1 cellular context compared by ENCODE assay signal in the genomic region with DNA sequence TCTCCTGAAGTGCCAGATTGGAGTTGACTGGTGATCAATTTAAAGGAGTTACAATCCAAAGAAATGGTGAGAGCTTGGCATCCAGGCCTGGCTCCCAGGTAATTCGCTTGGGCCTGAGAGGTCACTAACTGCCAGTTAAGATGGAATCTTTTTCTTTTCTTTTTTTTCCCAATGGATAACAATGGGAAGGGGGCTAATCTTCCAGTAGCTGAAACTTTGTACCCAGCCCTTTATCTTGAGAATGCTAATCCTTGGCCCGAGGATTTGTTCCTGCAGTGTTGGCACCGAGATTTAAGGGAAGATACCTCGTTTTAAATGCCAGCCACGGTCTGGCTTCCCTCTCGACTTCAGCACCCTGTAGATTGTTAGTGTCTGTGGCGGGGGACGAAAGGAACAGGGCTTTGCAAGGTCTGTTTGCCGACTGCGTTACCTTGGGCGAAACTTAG.
TF ChIP-seq lines count a peak whose summit lies in the region.

No MANE protein-coding gene starts in this region.

TF ChIP-seq in HCT116, 20 proteins besides CTCF, POLR2A, EP300 and RAD21 (continued from another document):
- TF ChIP-seq, protein P1, sequence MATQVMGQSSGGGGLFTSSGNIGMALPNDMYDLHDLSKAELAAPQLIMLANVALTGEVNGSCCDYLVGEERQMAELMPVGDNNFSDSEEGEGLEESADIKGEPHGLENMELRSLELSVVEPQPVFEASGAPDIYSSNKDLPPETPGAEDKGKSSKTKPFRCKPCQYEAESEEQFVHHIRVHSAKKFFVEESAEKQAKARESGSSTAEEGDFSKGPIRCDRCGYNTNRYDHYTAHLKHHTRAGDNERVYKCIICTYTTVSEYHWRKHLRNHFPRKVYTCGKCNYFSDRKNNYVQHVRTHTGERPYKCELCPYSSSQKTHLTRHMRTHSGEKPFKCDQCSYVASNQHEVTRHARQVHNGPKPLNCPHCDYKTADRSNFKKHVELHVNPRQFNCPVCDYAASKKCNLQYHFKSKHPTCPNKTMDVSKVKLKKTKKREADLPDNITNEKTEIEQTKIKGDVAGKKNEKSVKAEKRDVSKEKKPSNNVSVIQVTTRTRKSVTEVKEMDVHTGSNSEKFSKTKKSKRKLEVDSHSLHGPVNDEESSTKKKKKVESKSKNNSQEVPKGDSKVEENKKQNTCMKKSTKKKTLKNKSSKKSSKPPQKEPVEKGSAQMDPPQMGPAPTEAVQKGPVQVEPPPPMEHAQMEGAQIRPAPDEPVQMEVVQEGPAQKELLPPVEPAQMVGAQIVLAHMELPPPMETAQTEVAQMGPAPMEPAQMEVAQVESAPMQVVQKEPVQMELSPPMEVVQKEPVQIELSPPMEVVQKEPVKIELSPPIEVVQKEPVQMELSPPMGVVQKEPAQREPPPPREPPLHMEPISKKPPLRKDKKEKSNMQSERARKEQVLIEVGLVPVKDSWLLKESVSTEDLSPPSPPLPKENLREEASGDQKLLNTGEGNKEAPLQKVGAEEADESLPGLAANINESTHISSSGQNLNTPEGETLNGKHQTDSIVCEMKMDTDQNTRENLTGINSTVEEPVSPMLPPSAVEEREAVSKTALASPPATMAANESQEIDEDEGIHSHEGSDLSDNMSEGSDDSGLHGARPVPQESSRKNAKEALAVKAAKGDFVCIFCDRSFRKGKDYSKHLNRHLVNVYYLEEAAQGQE (IDR thresholded peaks at IDR 0.05; ENCODE audit: low read depth) = no peak
- TF ChIP-seq ZNF274 (IDR thresholded peaks at IDR 0.05; ENCODE audit: low read depth, low read length) = no peak
- TF ChIP-seq EGR1 (IDR thresholded peaks at IDR 0.05; ENCODE audit: low read depth) = no peak
- no peak for TF ChIP-seq ZFX (IDR thresholded peaks at IDR 0.05)
- TF ChIP-seq CEBPB (IDR thresholded peaks at IDR 0.05; ENCODE audit: low read depth) = no peak
- no peak for TF ChIP-seq EZH2 (IDR thresholded peaks at IDR 0.05)
- no peak for TF ChIP-seq TCF7L2 (IDR thresholded peaks at IDR 0.05; ENCODE audit: borderline replicate concordance, extremely low read depth, insufficient read depth, insufficient read length)
- no peak for TF ChIP-seq JUND (IDR thresholded peaks at IDR 0.05)
- no peak for TF ChIP-seq POLR2AphosphoS5 (IDR thresholded peaks at IDR 0.05; ENCODE audit: low read depth, low read length)
- no peak for TF ChIP-seq YY1 (IDR thresholded peaks at IDR 0.05; ENCODE audit: extremely low read depth, insufficient replicate concordance, low read depth, low read length)
- TF ChIP-seq, protein P2, sequence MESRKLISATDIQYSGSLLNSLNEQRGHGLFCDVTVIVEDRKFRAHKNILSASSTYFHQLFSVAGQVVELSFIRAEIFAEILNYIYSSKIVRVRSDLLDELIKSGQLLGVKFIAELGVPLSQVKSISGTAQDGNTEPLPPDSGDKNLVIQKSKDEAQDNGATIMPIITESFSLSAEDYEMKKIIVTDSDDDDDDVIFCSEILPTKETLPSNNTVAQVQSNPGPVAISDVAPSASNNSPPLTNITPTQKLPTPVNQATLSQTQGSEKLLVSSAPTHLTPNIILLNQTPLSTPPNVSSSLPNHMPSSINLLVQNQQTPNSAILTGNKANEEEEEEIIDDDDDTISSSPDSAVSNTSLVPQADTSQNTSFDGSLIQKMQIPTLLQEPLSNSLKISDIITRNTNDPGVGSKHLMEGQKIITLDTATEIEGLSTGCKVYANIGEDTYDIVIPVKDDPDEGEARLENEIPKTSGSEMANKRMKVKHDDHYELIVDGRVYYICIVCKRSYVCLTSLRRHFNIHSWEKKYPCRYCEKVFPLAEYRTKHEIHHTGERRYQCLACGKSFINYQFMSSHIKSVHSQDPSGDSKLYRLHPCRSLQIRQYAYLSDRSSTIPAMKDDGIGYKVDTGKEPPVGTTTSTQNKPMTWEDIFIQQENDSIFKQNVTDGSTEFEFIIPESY (IDR thresholded peaks at IDR 0.05; ENCODE audit: extremely low read depth, insufficient replicate concordance, low read length) = no peak
